Comparison of ENCODE assay signal across 9 cellular contexts in genomic region chr7:2637505-2638223, GRCh38.
DNase-seq lines count a peak whose midpoint lies in the region; ATAC-seq and TF ChIP-seq lines count a peak whose summit lies in the region.
"Had no signal": no experiment of that assay in that cellular context is flagged by ENCODE, and none has a peak within 500 bp of the region (broad histone marks: within the 10 kb centered on the region; RNA-seq: fewer than 3 reads in every experiment).

No MANE protein-coding gene starts in this region.

- peak overlapping the region; percentile 74 for H3K27ac ChIP-seq in caudate nucleus (ENCODE audit: low read depth, low read length)

- POLR2A ChIA-PET in AG04449 (lab: Yijun Ruan, JAX), result interaction anchor here (0.6 kb wide), 1 partner anchor 48 kb away, joined by 4 read pairs; no protein-coding TSS in a partner anchor

- H3K4me3 ChIP-seq in AG04449 (ENCODE audit: low read depth, low read length), result peak overlapping the region; percentile 20
- H3K4me3 ChIP-seq: A549 had no signal

- DNase-seq in AG04449 (ENCODE audit: low read depth, low spot score), result no peak
- DNase-seq in caudate nucleus (lab: John Stamatoyannopoulos, UW), result peak in 12 of 61 donors; percentile 13 to 40 (median 33)
- DNase-seq in midbrain (lab: John Stamatoyannopoulos, UW), result peak; percentile 40
- no peak for DNase-seq in iPS-NIHi11 (ENCODE audit: low spot score)
- no peak for DNase-seq in NCI-H1930 (lab: John Stamatoyannopoulos, UW)

- CTCF ChIA-PET in AG04449 (lab: Yijun Ruan, JAX), result interaction anchor here (0.9 to 1.6 kb wide), 4 partner anchors 29 to 187 kb away, joined by 3 read pairs; no protein-coding TSS in a partner anchor

- ATAC-seq in HG03175 (IDR thresholded peaks at IDR 0.05; ENCODE audit: unreplicated experiment) (peak; percentile 49), HG03342 (IDR thresholded peaks at IDR 0.05; ENCODE audit: unreplicated experiment) (no peak), GM21619 (IDR thresholded peaks at IDR 0.05; ENCODE audit: unreplicated experiment) (no peak)
- ATAC-seq: A549 had no signal

- no peak for TF ChIP-seq CTCF in AG04449 (IDR thresholded peaks at IDR 0.05; ENCODE audit: insufficient read depth, low read length, missing control alignments)
